In genomic region chr5:78799254-78800017, GRCh38 we compare ENCODE assay signal across 16 cellular contexts.
DNase-seq lines count a peak whose midpoint lies in the region; ATAC-seq and TF ChIP-seq lines count a peak whose summit lies in the region.
"Had no signal": no experiment of that assay in that cellular context is flagged by ENCODE, and none has a peak within 500 bp of the region (broad histone marks: within the 10 kb centered on the region; RNA-seq: fewer than 3 reads in every experiment).

No MANE protein-coding gene starts in this region.

- DNase-seq in stimulated activated naive CD8-positive, alpha-beta T cell treated with anti-CD3 and anti-CD28 coated beads, Interleukin-15, amount 100 ng/mL, for 72 hours, result no peak
- DNase-seq in stimulated activated naive CD8-positive, alpha-beta T cell treated with anti-CD3 and anti-CD28 coated beads, Interleukin-15, Interleukin-2, amounts not matched to agents 100 U/mL and 50 U/mL, for 24 hours, result no peak
- DNase-seq in WTC11 (ENCODE audit: low spot score), result no peak
- peak; percentile 48 to 54 for DNase-seq in foreskin fibroblast
- no peak for DNase-seq in GM13976 (ENCODE audit: low spot score)
- DNase-seq in superior temporal gyrus (ENCODE audit: extremely low spot score), result no peak
- no peak for DNase-seq in nucleus accumbens (lab: John Stamatoyannopoulos, UW)
- no peak for DNase-seq in LoVo (ENCODE audit: low spot score)
- DNase-seq: activated CD4-positive, alpha-beta T cell treated with anti-CD3 and anti-CD28 coated beads, Interleukin-2, amount 50 U/mL, for 4 hours; activated gamma-delta T cell treated with Interleukin-2 at 50 U/mL for 16 hours; colonic mucosa; DMS79; natural killer cell; NCI-H1048; stimulated activated CD4-positive, alpha-beta T cell treated with anti-CD3 and anti-CD28 coated beads, Interleukin-12 subunit alpha, Interleukin-12 subunit beta, amount 100 ng/mL, for 4 hours; T-helper 1 cell had no signal

- TF ChIP-seq CTCF in WTC11 (IDR thresholded peaks at IDR 0.05) (no peak), foreskin fibroblast (IDR thresholded peaks at IDR 0.05; ENCODE audit: low read depth, low read length) (peak; percentile 17), GM13976 (IDR thresholded peaks at IDR 0.05; ENCODE audit: borderline replicate concordance, control extremely low read depth, extremely low read depth, insufficient read depth, missing control alignments) (no peak)

- POLR2A ChIA-PET in WTC11 (lab: Charles Lee), result no interaction called here

- CTCF ChIA-PET in WTC11 (lab: Charles Lee), result interaction anchor here (0.5 to 2.5 kb wide), 2 partner anchors 39 to 1197 kb away, joined by 3 to 8 read pairs; no protein-coding TSS in a partner anchor

- peaks cover 14% of the 10 kb centered on the region for H3K36me3 Mint-ChIP-seq in WTC11
- H3K36me3 Mint-ChIP-seq: natural killer cell had no signal

- peak overlapping the region; percentile 28 to 43 for H3K27ac Mint-ChIP-seq in stimulated activated naive CD8-positive, alpha-beta T cell treated with anti-CD3 and anti-CD28 coated beads, Interleukin-15, amount 100 ng/mL, for 72 hours
- H3K27ac Mint-ChIP-seq in WTC11, result no peak overlapping the region
- H3K27ac Mint-ChIP-seq: natural killer cell had no signal

- H3K27me3 Mint-ChIP-seq in stimulated activated naive CD8-positive, alpha-beta T cell treated with anti-CD3 and anti-CD28 coated beads, Interleukin-15, amount 100 ng/mL, for 72 hours, result no peaks in the 10 kb centered on the region
- no peaks in the 10 kb centered on the region for H3K27me3 Mint-ChIP-seq in WTC11 (ENCODE audit: low read depth)

- H3K9me3 Mint-ChIP-seq in stimulated activated naive CD8-positive, alpha-beta T cell treated with anti-CD3 and anti-CD28 coated beads, Interleukin-15, amount 100 ng/mL, for 72 hours, result peaks cover 10 to 20% of the 10 kb centered on the region in 2 donors
- H3K9me3 Mint-ChIP-seq in WTC11, result peaks cover 17% of the 10 kb centered on the region

- no peak overlapping the region for H3K4me3 Mint-ChIP-seq in stimulated activated naive CD8-positive, alpha-beta T cell treated with anti-CD3 and anti-CD28 coated beads, Interleukin-15, amount 100 ng/mL, for 72 hours
- H3K4me3 Mint-ChIP-seq in WTC11, result no peak overlapping the region
- H3K4me3 Mint-ChIP-seq: natural killer cell had no signal

- H3K4me3 ChIP-seq in foreskin fibroblast (ENCODE audit: low read depth in 1 of 2, low read length in 2 of 2), result no peak overlapping the region
- H3K4me3 ChIP-seq: colonic mucosa had no signal

- no peaks in the 10 kb centered on the region for H3K4me1 Mint-ChIP-seq in stimulated activated naive CD8-positive, alpha-beta T cell treated with anti-CD3 and anti-CD28 coated beads, Interleukin-15, amount 100 ng/mL, for 72 hours
- H3K4me1 Mint-ChIP-seq in WTC11, result peaks cover 6% of the 10 kb centered on the region
- H3K4me1 Mint-ChIP-seq: natural killer cell had no signal

- in situ Hi-C loops in GM13976 (cut with MboI; ENCODE audit: low sequenced_read_pairs, unreplicated experiment), result no loop called here

- no peak for ATAC-seq in stimulated activated naive CD8-positive, alpha-beta T cell treated with anti-CD3 and anti-CD28 coated beads, Interleukin-15, amount 100 ng/mL, for 72 hours
- ATAC-seq in stimulated activated naive CD8-positive, alpha-beta T cell treated with anti-CD3 and anti-CD28 coated beads, Interleukin-15, Interleukin-2, amounts not matched to agents 100 U/mL and 50 U/mL, for 24 hours, result no peak
- ATAC-seq in WTC11, result peak; percentile 34; the same call in 1 of the 2 replicates
- ATAC-seq: natural killer cell had no signal

TF ChIP-seq in WTC11, 78 proteins besides CTCF, POLR2A, EP300 and RAD21:
- no peak for TF ChIP-seq EMX1 (CRISPR knock-in tag; IDR thresholded peaks at IDR 0.05)
- no peak for TF ChIP-seq ZNF219 (CRISPR knock-in tag; IDR thresholded peaks at IDR 0.05; ENCODE audit: borderline replicate concordance)
- no peak for TF ChIP-seq ZBTB43 (CRISPR knock-in tag; IDR thresholded peaks at IDR 0.05)
- TF ChIP-seq ESRRA (CRISPR knock-in tag; IDR thresholded peaks at IDR 0.05; ENCODE audit: borderline replicate concordance), result no peak
- TF ChIP-seq GABPB1 (CRISPR knock-in tag; IDR thresholded peaks at IDR 0.05), result no peak
- TF ChIP-seq CDX4 (CRISPR knock-in tag; IDR thresholded peaks at IDR 0.05; ENCODE audit: borderline replicate concordance), result no peak
- no peak for TF ChIP-seq ATF3 (CRISPR knock-in tag; conservative IDR thresholded peaks at IDR 0.05)
- no peak for TF ChIP-seq TEAD1 (CRISPR knock-in tag; IDR thresholded peaks at IDR 0.05)
- TF ChIP-seq USF1 (CRISPR knock-in tag; IDR thresholded peaks at IDR 0.05), result no peak
- TF ChIP-seq ZNF396 (CRISPR knock-in tag; IDR thresholded peaks at IDR 0.05; ENCODE audit: borderline replicate concordance), result no peak
- TF ChIP-seq KAT7 (CRISPR knock-in tag; IDR thresholded peaks at IDR 0.05; ENCODE audit: borderline replicate concordance), result no peak

Comparison
In these comparisons a context has a peak if more than half of its experiments do, and no peak if none do; other contexts are left out.
1. DNase-seq: peak in foreskin fibroblast (2 of 2); none in stimulated activated naive CD8-positive, alpha-beta T cell treated with anti-CD3 and anti-CD28 coated beads, Interleukin-15, amount 100 ng/mL, for 72 hours (0 of 2), stimulated activated naive CD8-positive, alpha-beta T cell treated with anti-CD3 and anti-CD28 coated beads, Interleukin-15, Interleukin-2, amounts not matched to agents 100 U/mL and 50 U/mL, for 24 hours (single experiment), WTC11 (single experiment), GM13976 (single experiment), superior temporal gyrus (single experiment), nucleus accumbens (0 of 56) and LoVo (single experiment).